Comparison of ENCODE assay signal across 8 cellular contexts in genomic region chr11:19712281-19713220, GRCh38. TPM values are rescaled to one million over a fixed set of nuclear protein-coding genes. Genes with fewer than 3 reads are reported as not detected.
DNase-seq lines count a peak whose midpoint lies in the region; TF ChIP-seq lines count a peak whose summit lies in the region.

A gene with protein sequence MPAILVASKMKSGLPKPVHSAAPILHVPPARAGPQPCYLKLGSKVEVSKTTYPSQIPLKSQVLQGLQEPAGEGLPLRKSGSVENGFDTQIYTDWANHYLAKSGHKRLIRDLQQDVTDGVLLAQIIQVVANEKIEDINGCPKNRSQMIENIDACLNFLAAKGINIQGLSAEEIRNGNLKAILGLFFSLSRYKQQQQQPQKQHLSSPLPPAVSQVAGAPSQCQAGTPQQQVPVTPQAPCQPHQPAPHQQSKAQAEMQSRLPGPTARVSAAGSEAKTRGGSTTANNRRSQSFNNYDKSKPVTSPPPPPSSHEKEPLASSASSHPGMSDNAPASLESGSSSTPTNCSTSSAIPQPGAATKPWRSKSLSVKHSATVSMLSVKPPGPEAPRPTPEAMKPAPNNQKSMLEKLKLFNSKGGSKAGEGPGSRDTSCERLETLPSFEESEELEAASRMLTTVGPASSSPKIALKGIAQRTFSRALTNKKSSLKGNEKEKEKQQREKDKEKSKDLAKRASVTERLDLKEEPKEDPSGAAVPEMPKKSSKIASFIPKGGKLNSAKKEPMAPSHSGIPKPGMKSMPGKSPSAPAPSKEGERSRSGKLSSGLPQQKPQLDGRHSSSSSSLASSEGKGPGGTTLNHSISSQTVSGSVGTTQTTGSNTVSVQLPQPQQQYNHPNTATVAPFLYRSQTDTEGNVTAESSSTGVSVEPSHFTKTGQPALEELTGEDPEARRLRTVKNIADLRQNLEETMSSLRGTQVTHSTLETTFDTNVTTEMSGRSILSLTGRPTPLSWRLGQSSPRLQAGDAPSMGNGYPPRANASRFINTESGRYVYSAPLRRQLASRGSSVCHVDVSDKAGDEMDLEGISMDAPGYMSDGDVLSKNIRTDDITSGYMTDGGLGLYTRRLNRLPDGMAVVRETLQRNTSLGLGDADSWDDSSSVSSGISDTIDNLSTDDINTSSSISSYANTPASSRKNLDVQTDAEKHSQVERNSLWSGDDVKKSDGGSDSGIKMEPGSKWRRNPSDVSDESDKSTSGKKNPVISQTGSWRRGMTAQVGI (N-terminal part only) (plus strand): TSS chr11:19712837. CDS start chr11:19713696, 859 bp downstream.

- peak within 1 kb of the TSS; percentile 50 for H3K27ac Mint-ChIP-seq in activated naive CD8-positive, alpha-beta T cell

- H3K27me3 ChIP-seq in HAP-1 (ENCODE audit: low read depth) (peaks cover 28% of the 10 kb centered on the region), MM.1S (replicated peaks; ENCODE audit: insufficient read depth, low read length) (no peaks in the 10 kb centered on the region)

- peak; percentile 91 for DNase-seq in G401 (ENCODE audit: low spot score)
- DNase-seq in HAP-1 (ENCODE audit: low spot score in 2 of 2), result peak; percentile 90 to 91
- DNase-seq in MM.1S, result peak; percentile 90
- peak; percentile 92 for DNase-seq in SK-N-DZ (ENCODE audit: low spot score)
- peak; percentile 94 for DNase-seq in glomerular visceral epithelial cell (ENCODE audit: extremely low spot score)
- DNase-seq in occipital lobe (lab: John Stamatoyannopoulos, UW), result peak; percentile 89
- DNase-seq in superior temporal gyrus (ENCODE audit: extremely low spot score), result peak; percentile 94

- H3K4me1 ChIP-seq in HAP-1 (peaks cover 8% of the 10 kb centered on the region), MM.1S (ENCODE audit: low read length) (peaks cover 12% of the 10 kb centered on the region)

- peaks cover 12% of the 10 kb centered on the region for H3F3A ChIP-seq in MM.1S (ENCODE audit: insufficient read depth, low read length)

- no peaks in the 10 kb centered on the region for H3K9me2 ChIP-seq in MM.1S (replicated peaks; ENCODE audit: insufficient read depth, low read length)

- H3K4me2 ChIP-seq in MM.1S (ENCODE audit: low read depth, low read length), result peak within 1 kb of the TSS; percentile 96

- H3K36me3 ChIP-seq in HAP-1 (replicated peaks), result no peaks in the 10 kb centered on the region
- no peaks in the 10 kb centered on the region for H3K36me3 ChIP-seq in MM.1S (replicated peaks; ENCODE audit: insufficient read depth, low read length)

- H3K9me3 ChIP-seq in HAP-1 (no peaks in the 10 kb centered on the region), MM.1S (replicated peaks; ENCODE audit: insufficient read depth, low read length) (no peaks in the 10 kb centered on the region)

- peak within 1 kb of the TSS; percentile 76 for H3K27ac ChIP-seq in MM.1S (ENCODE audit: low read length)

- peak within 1 kb of the TSS; percentile 82 for H2AFZ ChIP-seq in MM.1S (ENCODE audit: low read length)

- H3K4me3 Mint-ChIP-seq in activated naive CD8-positive, alpha-beta T cell, result peak within 1 kb of the TSS; percentile 88

- H3K4me3 ChIP-seq in HAP-1, result peak within 1 kb of the TSS; percentile 36
- H3K4me3 ChIP-seq in MM.1S (ENCODE audit: low read length), result peak within 1 kb of the TSS; percentile 78

- H3K79me2 ChIP-seq in MM.1S (ENCODE audit: low read length), result no peaks in the 10 kb centered on the region; the same call in 1 of the 2 replicates

- no peak for TF ChIP-seq CTCF in MM.1S (IDR thresholded peaks at IDR 0.05; ENCODE audit: low read length)

- no peaks in the 10 kb centered on the region for H4K20me1 ChIP-seq in MM.1S (ENCODE audit: insufficient read depth, low read length)

- peaks cover 21% of the 10 kb centered on the region for H3K4me1 Mint-ChIP-seq in activated naive CD8-positive, alpha-beta T cell (ENCODE audit: low read depth)

- peak within 1 kb of the TSS; percentile 65 for H3K9ac ChIP-seq in MM.1S (ENCODE audit: low read length)

- H3K9me3 Mint-ChIP-seq in activated naive CD8-positive, alpha-beta T cell (ENCODE audit: low read depth), result no peaks in the 10 kb centered on the region

- in situ Hi-C loops in G401 (cut with HindIII; ENCODE audit: low sequenced_read_pairs), result no loop called here
- in situ Hi-C loops in HAP-1 (cut with MboI; ENCODE audit: low sequenced_read_pairs), result no loop called here

- H3K36me3 Mint-ChIP-seq in activated naive CD8-positive, alpha-beta T cell, result no peaks in the 10 kb centered on the region

- peaks cover 6% of the 10 kb centered on the region for H3K27me3 Mint-ChIP-seq in activated naive CD8-positive, alpha-beta T cell

RNA-seq across cellular contexts. Expression of the gene that starts here (rescaled TPM):
- total RNA-seq in G401 (2014; rRNA removed; shearing (Covaris generic)), result 2.5 and 4.2 TPM in 2 replicates
- polyA plus RNA-seq in SK-N-DZ (2014; cell fraction: cytosol; rRNA removed), result 2.7 and 2.8 TPM in 2 replicates
- 2.4 and 7.6 TPM in 2 replicates for polyA plus RNA-seq in SK-N-DZ (2014; cell fraction: nucleus; rRNA removed)
- total RNA-seq in occipital lobe, result 17.6 TPM

Comparison
In these comparisons a context has a peak if more than half of its experiments do, and no peak if none do; other contexts are left out.
1. Peak in every context shown above with its lines: DNase-seq, H3K4me3 ChIP-seq and H3K27ac ChIP-seq.